In genomic region chr9:38968651-38969374, GRCh38 we compare ENCODE assay signal across 7 cellular contexts.
DNase-seq lines count a peak whose midpoint lies in the region; ATAC-seq and TF ChIP-seq lines count a peak whose summit lies in the region.
"Not testable (repeated sequence)": the region's sequence is repeated elsewhere in the genome, so short reads cannot be mapped to it uniquely, and the experiment has no call there.

No MANE protein-coding gene starts in this region.

- H2AK9ac ChIP-seq in IMR-90 (replicated peaks; ENCODE audit: low read depth, low read length, poor library complexity) = not testable (repeated sequence)

- H2AFZ ChIP-seq in IMR-90 (replicated peaks; ENCODE audit: low read length, poor library complexity) = not testable (repeated sequence)

- H3K4me1 ChIP-seq in IMR-90 (ENCODE audit: control insufficient read depth, insufficient read depth, low read length); RWPE2 (ENCODE audit: insufficient read depth, poor library complexity, severe bottlenecking); mucosa of descending colon (ENCODE audit: low read depth): not testable (repeated sequence)

- not testable (repeated sequence) for H3K4me2 ChIP-seq in IMR-90 (ENCODE audit: low read depth, low read length)

- not testable (repeated sequence) for H3K4ac ChIP-seq in IMR-90 (ENCODE audit: low read depth, low read length)

- H2BK120ac ChIP-seq in IMR-90 (ENCODE audit: low read depth, low read length) = not testable (repeated sequence)

- not testable (repeated sequence) for TF ChIP-seq CTCF in IMR-90 (conservative IDR thresholded peaks at IDR 0.05; ENCODE audit: low read depth, low read length); RWPE2 (IDR thresholded peaks at IDR 0.05; ENCODE audit: poor library complexity, severe bottlenecking); mucosa of descending colon (IDR thresholded peaks at IDR 0.05)

- POLR2A ChIA-PET in IMR-90 (lab: Charles Lee; ENCODE audit: unreplicated experiment) = not testable (repeated sequence)

- not testable (repeated sequence) for H2BK20ac ChIP-seq in IMR-90 (ENCODE audit: low read depth, low read length)

- not testable (repeated sequence) for H2AK5ac ChIP-seq in IMR-90 (ENCODE audit: low read depth, low read length)

- H3K18ac ChIP-seq in IMR-90 (ENCODE audit: low read depth, low read length) = not testable (repeated sequence)

- H3K56ac ChIP-seq in IMR-90 (ENCODE audit: extremely low read depth, insufficient read depth, low read length) = not testable (repeated sequence)

- not testable (repeated sequence) for H3K4me1 Mint-ChIP-seq in central memory CD8-positive, alpha-beta T cell; stimulated activated effector memory CD8-positive, alpha-beta T cell treated with anti-CD3 and anti-CD28 coated beads, Interleukin-12 subunit alpha, Interleukin-12 subunit beta, amount 100 ng/mL, for 72 hours

- intact Hi-C loops in IMR-90 (cut with micrococcal nuclease); Right ventricle myocardium inferior (cut with DNase I); left colon (cut with DNase I, micrococcal nuclease); mucosa of descending colon (cut with DNase I, micrococcal nuclease): not testable (repeated sequence)

- H3K4me3 ChIP-seq in IMR-90 (ENCODE audit: insufficient read depth, low read depth, low read length); RWPE2 (ENCODE audit: severe bottlenecking); mucosa of descending colon: not testable (repeated sequence)

- CTCF ChIA-PET in IMR-90 (lab: Yijun Ruan, JAX) = not testable (repeated sequence)

- not testable (repeated sequence) for H3K9me3 Mint-ChIP-seq in central memory CD8-positive, alpha-beta T cell; stimulated activated effector memory CD8-positive, alpha-beta T cell treated with anti-CD3 and anti-CD28 coated beads, Interleukin-12 subunit alpha, Interleukin-12 subunit beta, amount 100 ng/mL, for 72 hours

- not testable (repeated sequence) for H2BK5ac ChIP-seq in IMR-90 (ENCODE audit: low read depth, low read length, poor library complexity, severe bottlenecking)

- not testable (repeated sequence) for BruUV-seq in IMR-90 (replicated peaks; lab: Mats Ljungman, UMichigan)

- ATAC-seq in IMR-90 (ENCODE audit: low read depth) (peak; percentile 32; the same call in 1 of the 2 replicates), RWPE2 (ENCODE audit: low read depth) (peak; percentile 89), Right ventricle myocardium inferior (peak; percentile 25), left colon (peak; percentile 94), mucosa of descending colon (peak; percentile 95)
- peak; percentile 11 for ATAC-seq in central memory CD8-positive, alpha-beta T cell (replicated peaks; ENCODE audit: extremely low read depth, poor library complexity, severe bottlenecking)
- ATAC-seq in stimulated activated effector memory CD8-positive, alpha-beta T cell treated with anti-CD3 and anti-CD28 coated beads, Interleukin-12 subunit alpha, Interleukin-12 subunit beta, amount 100 ng/mL, for 72 hours = peak; percentile 40

- TF ChIP-seq RAD21 in IMR-90 (IDR thresholded peaks at IDR 0.05; ENCODE audit: low read length) = not testable (repeated sequence)

- H3K36me3 Mint-ChIP-seq in central memory CD8-positive, alpha-beta T cell (ENCODE audit: insufficient read depth); stimulated activated effector memory CD8-positive, alpha-beta T cell treated with anti-CD3 and anti-CD28 coated beads, Interleukin-12 subunit alpha, Interleukin-12 subunit beta, amount 100 ng/mL, for 72 hours: not testable (repeated sequence)

- H2BK15ac ChIP-seq in IMR-90 (ENCODE audit: low read depth, low read length) = not testable (repeated sequence)

- DNase-seq in IMR-90; RWPE2 (ENCODE audit: low spot score); central memory CD8-positive, alpha-beta T cell (ENCODE audit: low spot score in 2 of 2); Right ventricle myocardium inferior (ENCODE audit: missing footprints); left colon; mucosa of descending colon; stimulated activated effector memory CD8-positive, alpha-beta T cell treated with anti-CD3 and anti-CD28 coated beads, Interleukin-12 subunit alpha, Interleukin-12 subunit beta, amount 100 ng/mL, for 72 hours (ENCODE audit: low spot score in 2 of 2): not testable (repeated sequence)

- H3K27me3 ChIP-seq in IMR-90 (ENCODE audit: control insufficient read depth, insufficient read depth, low read length); RWPE2 (ENCODE audit: insufficient read depth, poor library complexity, severe bottlenecking): not testable (repeated sequence)

- not testable (repeated sequence) for H3K27ac Mint-ChIP-seq in central memory CD8-positive, alpha-beta T cell (ENCODE audit: low read depth); stimulated activated effector memory CD8-positive, alpha-beta T cell treated with anti-CD3 and anti-CD28 coated beads, Interleukin-12 subunit alpha, Interleukin-12 subunit beta, amount 100 ng/mL, for 72 hours

- not testable (repeated sequence) for H4K20me1 ChIP-seq in IMR-90 (ENCODE audit: insufficient read depth, low read length)

- H4K5ac ChIP-seq in IMR-90 (ENCODE audit: low read depth, low read length) = not testable (repeated sequence)

- not testable (repeated sequence) for H3K9ac ChIP-seq in IMR-90 (ENCODE audit: low read depth, low read length)

- H3K9me1 ChIP-seq in IMR-90 (ENCODE audit: insufficient read depth, low read length) = not testable (repeated sequence)

- H4K91ac ChIP-seq in IMR-90 (ENCODE audit: insufficient read depth, low read depth, low read length) = not testable (repeated sequence)

- not testable (repeated sequence) for H3K23ac ChIP-seq in IMR-90 (ENCODE audit: low read depth, low read length)

- dilution Hi-C loops in IMR-90 (cut with HindIII; ENCODE audit: low sequenced_read_pairs, unreplicated experiment) = not testable (repeated sequence)

- no CpG with 5 or more reads among the region's 10 CpGs for WGBS in IMR-90 (ENCODE audit: extremely low coverage in 2 of 2, insufficient read length in 1 of 2), 2 experiments

- H3K27ac ChIP-seq in IMR-90 (ENCODE audit: insufficient read depth, low read length); RWPE2 (ENCODE audit: poor library complexity, severe bottlenecking): not testable (repeated sequence)

- not testable (repeated sequence) for H3K79me1 ChIP-seq in IMR-90 (ENCODE audit: low read depth in 1 of 2, low read length in 2 of 2)

- H3K27me3 Mint-ChIP-seq in central memory CD8-positive, alpha-beta T cell = not testable (repeated sequence)

- H3K36me3 ChIP-seq in IMR-90 (ENCODE audit: control insufficient read depth, insufficient read depth, low read length); RWPE2 (ENCODE audit: low read depth); mucosa of descending colon (ENCODE audit: low read depth): not testable (repeated sequence)

- H3K9me3 ChIP-seq in IMR-90 (ENCODE audit: control insufficient read depth, insufficient read depth, low read length); RWPE2 (ENCODE audit: severe bottlenecking); mucosa of descending colon: not testable (repeated sequence)

- H4K8ac ChIP-seq in IMR-90 (ENCODE audit: low read depth in 2 of 2, low read length in 2 of 2) = not testable (repeated sequence)

- not testable (repeated sequence) for H3K14ac ChIP-seq in IMR-90 (replicated peaks; ENCODE audit: low read depth, low read length)

- TF ChIP-seq POLR2A in IMR-90 (IDR thresholded peaks at IDR 0.05; ENCODE audit: low read depth, low read length) = not testable (repeated sequence)

- H3K4me3 Mint-ChIP-seq in central memory CD8-positive, alpha-beta T cell; stimulated activated effector memory CD8-positive, alpha-beta T cell treated with anti-CD3 and anti-CD28 coated beads, Interleukin-12 subunit alpha, Interleukin-12 subunit beta, amount 100 ng/mL, for 72 hours: not testable (repeated sequence)

- in situ Hi-C loops in IMR-90 (cut with MboI; ENCODE audit: low sequenced_read_pairs) = not testable (repeated sequence)

Comparison
In these comparisons a context has a peak if more than half of its experiments do, and no peak if none do; other contexts are left out.
1. ATAC-seq: peak in every context shown above with its lines; median percentile 95 in mucosa of descending colon; 94 in left colon; 89 in RWPE2; 40 in stimulated activated effector memory CD8-positive, alpha-beta T cell treated with anti-CD3 and anti-CD28 coated beads, Interleukin-12 subunit alpha, Interleukin-12 subunit beta, amount 100 ng/mL, for 72 hours; 32 in IMR-90; 25 in Right ventricle myocardium inferior; 11 in central memory CD8-positive, alpha-beta T cell.